In genomic region chr7:79301419-79301818, GRCh38 we compare ENCODE assay signal across 24 cellular contexts.
"Had no signal": no experiment of that assay in that cellular context is flagged by ENCODE, and none has a peak within 500 bp of the region (broad histone marks: within the 10 kb centered on the region; RNA-seq: fewer than 3 reads in every experiment).

No MANE protein-coding gene starts in this region.

- ATAC-seq: heart right ventricle; left cardiac atrium; left lung; natural killer cell; pancreas; right cardiac atrium; sciatic nerve; stimulated activated effector memory CD8-positive, alpha-beta T cell treated with anti-CD3 and anti-CD28 coated beads, Interleukin-12 subunit alpha, Interleukin-12 subunit beta, amount 100 ng/mL, for 72 hours; upper lobe of right lung had no signal

- H3K4me3 Mint-ChIP-seq: mesothelial cell of epicardium; naive B cell; natural killer cell; stimulated activated effector memory CD8-positive, alpha-beta T cell treated with anti-CD3 and anti-CD28 coated beads, Interleukin-12 subunit alpha, Interleukin-12 subunit beta, amount 100 ng/mL, for 72 hours; stimulated activated naive CD8-positive, alpha-beta T cell treated with anti-CD3 and anti-CD28 coated beads, Interleukin-15, Interleukin-2, amounts not matched to agents 100 ng/mL and 50 ng/mL, for 24 hours had no signal

- H3K27me3 Mint-ChIP-seq: naive B cell; stimulated activated naive CD8-positive, alpha-beta T cell treated with anti-CD3 and anti-CD28 coated beads, Interleukin-15, Interleukin-2, amounts not matched to agents 100 ng/mL and 50 ng/mL, for 24 hours had no signal

- DNase-seq: heart right ventricle; islet precursor cell; kidney glomerular epithelial cell; left cardiac atrium; left lung; mesendoderm; naive B cell; natural killer cell; nucleus accumbens; posterior cingulate gyrus; retina; right cardiac atrium; spleen; stimulated activated CD4-positive, alpha-beta T cell treated with anti-CD3 and anti-CD28 coated beads, Interleukin-4, amount 100 ng/mL, for 24 hours; stimulated activated naive CD4-positive, alpha-beta T cell; tibial artery; trophoblast cell; upper lobe of right lung; uterus had no signal

- H3K4me1 Mint-ChIP-seq: mesothelial cell of epicardium; naive B cell; natural killer cell; stimulated activated effector memory CD8-positive, alpha-beta T cell treated with anti-CD3 and anti-CD28 coated beads, Interleukin-12 subunit alpha, Interleukin-12 subunit beta, amount 100 ng/mL, for 72 hours had no signal

- H3K36me3 Mint-ChIP-seq: mesothelial cell of epicardium; naive B cell; natural killer cell; stimulated activated effector memory CD8-positive, alpha-beta T cell treated with anti-CD3 and anti-CD28 coated beads, Interleukin-12 subunit alpha, Interleukin-12 subunit beta, amount 100 ng/mL, for 72 hours had no signal

- H3K9me3 Mint-ChIP-seq: stimulated activated naive CD8-positive, alpha-beta T cell treated with anti-CD3 and anti-CD28 coated beads, Interleukin-15, Interleukin-2, amounts not matched to agents 100 ng/mL and 50 ng/mL, for 24 hours had no signal

- H3K27ac Mint-ChIP-seq: mesothelial cell of epicardium; naive B cell; natural killer cell; stimulated activated effector memory CD8-positive, alpha-beta T cell treated with anti-CD3 and anti-CD28 coated beads, Interleukin-12 subunit alpha, Interleukin-12 subunit beta, amount 100 ng/mL, for 72 hours; stimulated activated naive CD8-positive, alpha-beta T cell treated with anti-CD3 and anti-CD28 coated beads, Interleukin-15, Interleukin-2, amounts not matched to agents 100 ng/mL and 50 ng/mL, for 24 hours had no signal
